1 cellular context compared by ENCODE assay signal in the genomic region with DNA sequence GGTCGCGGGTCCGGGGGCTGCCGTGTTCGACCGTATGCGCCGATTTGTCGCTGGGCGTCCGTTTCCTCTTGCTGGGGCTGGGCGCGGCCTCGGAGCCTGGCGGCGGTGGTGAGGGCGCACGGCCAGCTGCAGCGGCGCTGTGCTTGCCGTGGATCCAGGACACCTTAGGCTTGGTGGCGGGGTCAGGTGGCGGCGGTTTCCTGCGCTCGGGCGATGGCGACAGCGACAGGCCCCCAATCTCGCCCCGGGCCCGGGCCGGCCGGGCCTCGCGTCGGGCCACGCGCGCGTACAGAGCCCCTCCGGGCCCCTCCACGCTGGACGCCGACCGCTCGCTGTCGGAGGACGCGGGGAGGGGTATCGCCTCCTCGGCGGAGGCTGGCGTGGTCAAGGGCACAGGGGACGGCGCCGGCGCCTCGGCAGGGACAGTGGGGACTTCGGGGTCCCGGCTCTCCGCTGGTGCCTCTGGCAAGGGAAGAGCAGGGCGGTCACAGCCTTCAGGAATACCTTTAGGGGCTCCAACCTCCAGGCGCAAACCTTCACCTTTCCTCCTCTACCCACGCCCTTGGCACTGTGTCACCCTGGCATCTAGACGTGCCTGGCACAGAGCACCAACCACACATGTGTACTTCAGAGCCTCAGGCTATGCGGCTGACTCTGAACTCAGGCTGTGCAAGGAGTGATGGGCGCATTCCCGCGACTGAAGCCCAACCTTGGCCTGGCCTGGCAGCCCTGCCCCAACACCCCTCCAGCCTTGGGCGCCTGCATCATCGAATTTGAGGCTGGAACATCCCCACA.
TF ChIP-seq lines count a peak whose summit lies in the region.

No MANE protein-coding gene starts in this region.

TF ChIP-seq in GM23338, 12 proteins besides CTCF, POLR2A, EP300 and RAD21 (continued from another document):
- TF ChIP-seq, protein P1, sequence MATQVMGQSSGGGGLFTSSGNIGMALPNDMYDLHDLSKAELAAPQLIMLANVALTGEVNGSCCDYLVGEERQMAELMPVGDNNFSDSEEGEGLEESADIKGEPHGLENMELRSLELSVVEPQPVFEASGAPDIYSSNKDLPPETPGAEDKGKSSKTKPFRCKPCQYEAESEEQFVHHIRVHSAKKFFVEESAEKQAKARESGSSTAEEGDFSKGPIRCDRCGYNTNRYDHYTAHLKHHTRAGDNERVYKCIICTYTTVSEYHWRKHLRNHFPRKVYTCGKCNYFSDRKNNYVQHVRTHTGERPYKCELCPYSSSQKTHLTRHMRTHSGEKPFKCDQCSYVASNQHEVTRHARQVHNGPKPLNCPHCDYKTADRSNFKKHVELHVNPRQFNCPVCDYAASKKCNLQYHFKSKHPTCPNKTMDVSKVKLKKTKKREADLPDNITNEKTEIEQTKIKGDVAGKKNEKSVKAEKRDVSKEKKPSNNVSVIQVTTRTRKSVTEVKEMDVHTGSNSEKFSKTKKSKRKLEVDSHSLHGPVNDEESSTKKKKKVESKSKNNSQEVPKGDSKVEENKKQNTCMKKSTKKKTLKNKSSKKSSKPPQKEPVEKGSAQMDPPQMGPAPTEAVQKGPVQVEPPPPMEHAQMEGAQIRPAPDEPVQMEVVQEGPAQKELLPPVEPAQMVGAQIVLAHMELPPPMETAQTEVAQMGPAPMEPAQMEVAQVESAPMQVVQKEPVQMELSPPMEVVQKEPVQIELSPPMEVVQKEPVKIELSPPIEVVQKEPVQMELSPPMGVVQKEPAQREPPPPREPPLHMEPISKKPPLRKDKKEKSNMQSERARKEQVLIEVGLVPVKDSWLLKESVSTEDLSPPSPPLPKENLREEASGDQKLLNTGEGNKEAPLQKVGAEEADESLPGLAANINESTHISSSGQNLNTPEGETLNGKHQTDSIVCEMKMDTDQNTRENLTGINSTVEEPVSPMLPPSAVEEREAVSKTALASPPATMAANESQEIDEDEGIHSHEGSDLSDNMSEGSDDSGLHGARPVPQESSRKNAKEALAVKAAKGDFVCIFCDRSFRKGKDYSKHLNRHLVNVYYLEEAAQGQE (IDR thresholded peaks at IDR 0.05; ENCODE audit: unreplicated experiment) = no peak
- TF ChIP-seq EZH2 (IDR thresholded peaks at IDR 0.05; ENCODE audit: low read depth, unreplicated experiment) = peak; percentile 45
